8 cellular contexts compared by ENCODE assay signal in the genomic region with DNA sequence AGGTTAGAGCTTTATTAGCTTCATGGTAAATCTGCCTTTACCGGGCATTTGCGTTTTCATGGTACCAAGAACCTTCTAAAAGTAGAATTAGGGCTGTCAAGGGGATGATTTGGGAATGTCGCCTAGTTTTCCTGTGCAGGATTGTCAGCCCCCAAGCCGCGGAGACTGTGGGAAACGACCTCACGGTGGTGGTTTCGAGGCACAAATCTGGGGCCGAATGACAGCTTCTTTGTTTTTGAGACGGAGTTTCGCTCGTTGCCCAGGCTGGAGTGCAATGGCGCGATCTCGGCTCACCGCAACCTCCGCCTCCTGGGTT. TPM values are rescaled to one million over a fixed set of nuclear protein-coding genes. Genes with fewer than 3 reads are reported as not detected.
DNase-seq lines count a peak whose midpoint lies in the region; ATAC-seq, FAIRE-seq and TF ChIP-seq lines count a peak whose summit lies in the region.

No MANE protein-coding gene starts in this region.

- no peak for TF ChIP-seq EP300 in HepG2 (IDR thresholded peaks at IDR 0.05; ENCODE audit: low read depth in 2 of 2, low read length in 2 of 2)
- TF ChIP-seq EP300 in HepG2 (CRISPR knock-in tag; IDR thresholded peaks at IDR 0.05; ENCODE audit: borderline replicate concordance) = no peak

- CTCF ChIA-PET in activated CD4-positive, alpha-beta memory T cell treated with anti-CD3 and anti-CD28 coated beads for 36 hours (lab: Charles Lee) = interaction anchor here (1.0 to 10.4 kb wide), 2 partner anchors 13 to 21 kb away, joined by 3 to 82 read pairs; no protein-coding TSS in a partner anchor
- CTCF ChIA-PET in HepG2 (lab: Yijun Ruan, JAX; ENCODE audit: low intra/inter-chr PET ratio, low total read pairs) = no interaction called here

- H3K4me3 Mint-ChIP-seq in activated T-cell treated with anti-CD3 and anti-CD28 coated beads, Interleukin-2, amount 50 U/mL, for 24 hours = peak overlapping the region; percentile 98
- H3K4me3 Mint-ChIP-seq in activated CD4-positive, alpha-beta memory T cell treated with anti-CD3 and anti-CD28 coated beads for 36 hours = peak overlapping the region; percentile 96

- H3K27ac ChIP-seq in HepG2 (ENCODE audit: extremely low read length, insufficient read depth, low read length) = peak overlapping the region; percentile 91
- H3K27ac ChIP-seq in thoracic aorta = peak overlapping the region; percentile 83 to 84

- H3K4me1 ChIP-seq in HepG2 (ENCODE audit: insufficient read depth, low read length) (peaks cover 70% of the 10 kb centered on the region), thoracic aorta (ENCODE audit: control insufficient read depth in 1 of 2, low read depth in 2 of 2) (peaks cover 16 to 29% of the 10 kb centered on the region in 2 donors)

- peaks cover 45% of the 10 kb centered on the region for H3K79me2 ChIP-seq in HepG2 (ENCODE audit: insufficient read depth, low read length)

- no peak overlapping the region for H3K4me2 ChIP-seq in HepG2 (ENCODE audit: low read depth, low read length)

- peaks cover 39% of the 10 kb centered on the region for H3K4me1 Mint-ChIP-seq in activated T-cell treated with anti-CD3 and anti-CD28 coated beads, Interleukin-2, amount 50 U/mL, for 24 hours (ENCODE audit: low read depth)
- H3K4me1 Mint-ChIP-seq in activated CD4-positive, alpha-beta memory T cell treated with anti-CD3 and anti-CD28 coated beads for 36 hours (ENCODE audit: low read depth) = peaks cover 30% of the 10 kb centered on the region

- no peak for TF ChIP-seq POLR2A in HepG2 (IDR thresholded peaks at IDR 0.05; ENCODE audit: insufficient read depth in 1 of 2, low read depth in 2 of 2, low read length in 2 of 2)

- H3K4me3 ChIP-seq in HepG2 (replicated peaks in 1 of 3; ENCODE audit: insufficient read depth in 1 of 3, low read depth in 2 of 3, low read length in 3 of 3) (no peak overlapping the region), thoracic aorta (peak overlapping the region; percentile 96), H7 (ENCODE audit: insufficient read depth, low read depth, low read length) (no peak overlapping the region)

- ATAC-seq in HepG2 (no peak), thoracic aorta (ENCODE audit: insufficient number of reproducible peaks, low FRiP score, low read depth) (no peak), GM21529 (IDR thresholded peaks at IDR 0.05; ENCODE audit: unreplicated experiment) (no peak), esophagus mucosa (no peak)

- H3K27ac Mint-ChIP-seq in activated T-cell treated with anti-CD3 and anti-CD28 coated beads, Interleukin-2, amount 50 U/mL, for 24 hours = peak overlapping the region; percentile 99
- peak overlapping the region; percentile 92 for H3K27ac Mint-ChIP-seq in activated CD4-positive, alpha-beta memory T cell treated with anti-CD3 and anti-CD28 coated beads for 36 hours

- H3K27me3 ChIP-seq in HepG2 (ENCODE audit: control insufficient read depth in 1 of 2, insufficient read depth in 2 of 2, low read length in 2 of 2) = no peaks in the 10 kb centered on the region; a peak in 1 of 5 replicates
- H3K27me3 ChIP-seq in thoracic aorta (replicated peaks; ENCODE audit: insufficient read depth) = no peaks in the 10 kb centered on the region
- no peaks in the 10 kb centered on the region for H3K27me3 ChIP-seq in H7 (ENCODE audit: control insufficient read depth, insufficient read depth, low read length)

- no peak for TF ChIP-seq RAD21 in HepG2 (CRISPR knock-in tag; IDR thresholded peaks at IDR 0.05)

- no peak overlapping the region; the same call in 1 of the 2 replicates for H3K9ac ChIP-seq in HepG2 (ENCODE audit: insufficient read depth, low read depth, low read length)

- DNase-seq in activated T-cell treated with anti-CD3 and anti-CD28 coated beads, Interleukin-2, amount 50 U/mL, for 24 hours = no peak
- DNase-seq in activated T-cell treated with anti-CD3 and anti-CD28 coated beads, Interleukin-2, amount 50 U/mL, for 48 hours = no peak
- no peak for DNase-seq in activated CD4-positive, alpha-beta memory T cell treated with anti-CD3 and anti-CD28 coated beads for 36 hours
- DNase-seq in HepG2 (ENCODE audit: low spot score) (no peak), thoracic aorta (ENCODE audit: low spot score) (no peak), H7 (no peak)

- H3K9me3 ChIP-seq in HepG2 (ENCODE audit: low read length) (no peaks in the 10 kb centered on the region), thoracic aorta (no peaks in the 10 kb centered on the region)

- BruUV-seq in HepG2 (replicated peaks; lab: Mats Ljungman, UMichigan) = no TSS peak

- H3K27me3 Mint-ChIP-seq in activated T-cell treated with anti-CD3 and anti-CD28 coated beads, Interleukin-2, amount 50 U/mL, for 24 hours = no peaks in the 10 kb centered on the region
- no peaks in the 10 kb centered on the region for H3K27me3 Mint-ChIP-seq in activated CD4-positive, alpha-beta memory T cell treated with anti-CD3 and anti-CD28 coated beads for 36 hours

- peaks cover 13% of the 10 kb centered on the region for H4K20me1 ChIP-seq in HepG2 (ENCODE audit: insufficient read depth, low read length)

- TF ChIP-seq CTCF in HepG2 (CRISPR knock-in tag; IDR thresholded peaks at IDR 0.05) = no peak
- TF ChIP-seq CTCF in thoracic aorta (IDR thresholded peaks at IDR 0.05) = no peak

- no peak overlapping the region for H2AFZ ChIP-seq in HepG2 (ENCODE audit: low read length)

- intact Hi-C loops in activated CD4-positive, alpha-beta memory T cell treated with anti-CD3 and anti-CD28 coated beads for 36 hours (cut with micrococcal nuclease) = loop anchor here (10.0 kb wide), 1 partner anchor 829 kb away; the partner anchor contains the start of gene KDM3A
- intact Hi-C loops in HepG2 (cut with micrococcal nuclease; ENCODE audit: unreplicated experiment) = no loop called here

- FAIRE-seq in HepG2 (lab: Jason Lieb, UNC) = no peak

- in situ Hi-C loops in HepG2 (cut with HindIII; ENCODE audit: extremely low pct_ligation_motif_present, low pct_unique_long_range_greater_than_20kb) = no loop called here

- peaks cover 4 to 16% of the 10 kb centered on the region in 2 experiments for H3K36me3 ChIP-seq in HepG2 (replicated peaks in 1 of 2; ENCODE audit: control insufficient read depth in 1 of 2, insufficient read depth in 2 of 2, low read length in 2 of 2)
- peaks cover 5% of the 10 kb centered on the region for H3K36me3 ChIP-seq in thoracic aorta
- peaks cover 6% of the 10 kb centered on the region for H3K36me3 ChIP-seq in H7 (replicated peaks; ENCODE audit: control insufficient read depth, insufficient read depth, low read length)

- POLR2A ChIA-PET in activated CD4-positive, alpha-beta memory T cell treated with anti-CD3 and anti-CD28 coated beads for 36 hours (lab: Charles Lee) = interaction anchor here (0.9 to 1.4 kb wide), 5 partner anchors 11 to 261 kb away, joined by 3 to 6 read pairs (median 4); partner anchors contain the start of genes ELMOD3 and RETSAT
- POLR2A ChIA-PET in HepG2 (lab: Yijun Ruan, JAX) = interaction anchor here (1.7 to 25.7 kb wide), 5 partner anchors 10 to 76 kb away, joined by 8 to 795 read pairs (median 17); partner anchors contain the start of genes GGCX, MAT2A, RNF181 and TMEM150A

- WGBS in HepG2 (ENCODE audit: low lambda C conversion rate) = 96% methylated on average over 17 of the region's 17 CpGs

- peaks cover 48% of the 10 kb centered on the region for H3K36me3 Mint-ChIP-seq in activated T-cell treated with anti-CD3 and anti-CD28 coated beads, Interleukin-2, amount 50 U/mL, for 24 hours (ENCODE audit: low read depth)
- H3K36me3 Mint-ChIP-seq in activated CD4-positive, alpha-beta memory T cell treated with anti-CD3 and anti-CD28 coated beads for 36 hours = peaks cover 11% of the 10 kb centered on the region

- H3K9me3 Mint-ChIP-seq in activated T-cell treated with anti-CD3 and anti-CD28 coated beads, Interleukin-2, amount 50 U/mL, for 24 hours = no peaks in the 10 kb centered on the region
- H3K9me3 Mint-ChIP-seq in activated CD4-positive, alpha-beta memory T cell treated with anti-CD3 and anti-CD28 coated beads for 36 hours = no peaks in the 10 kb centered on the region

RNA-seq across cellular contexts. Expression of gene USP39, which starts 0.6 kb away (rescaled TPM):
- total RNA-seq in activated CD4-positive, alpha-beta memory T cell treated with anti-CD3 and anti-CD28 coated beads for 36 hours = 10 to 100 TPM; 83.2 to 83.4 TPM
- 63.3 and 80.2 TPM in 2 replicates for total RNA-seq in HepG2 (2016; rRNA removed; fragmentation: Illumina TruSeq; extraction: Trizol)
- 20.2 and 21.5 TPM in 2 replicates for total RNA-seq in HepG2 (2016; cell fraction: cytosol; rRNA removed; fragmentation: Illumina TruSeq; extraction: Trizol; ENCODE audit: low read depth)
- total RNA-seq in HepG2 (2016; cell fraction: insoluble cytoplasmic fraction; rRNA removed; fragmentation: Illumina TruSeq; extraction: Trizol) = 64.7 and 84.8 TPM in 2 replicates
- 37.2 and 41.8 TPM in 2 replicates for total RNA-seq in HepG2 (2016; cell fraction: membrane; rRNA removed; fragmentation: Illumina TruSeq; extraction: Trizol)
- total RNA-seq in HepG2 (2016; cell fraction: nucleus; rRNA removed; fragmentation: Illumina TruSeq; extraction: Trizol) = 43.3 and 49.6 TPM in 2 replicates
- polyA plus RNA-seq in HepG2 (2011; rRNA removed) = 73.6 and 75.1 TPM in 2 replicates
- 52.3 and 54.6 TPM in 2 replicates for polyA plus RNA-seq in HepG2 (2011; cell fraction: cytosol; rRNA removed)
- 71.1 and 77.1 TPM in 2 replicates for polyA plus RNA-seq in HepG2 (2011; cell fraction: nucleus; rRNA removed)
- polyA plus RNA-seq in HepG2 (2012) = 51.9 and 66.6 TPM in 2 replicates
- 21.2 and 23.0 TPM in 2 replicates for polyA plus RNA-seq in HepG2 (2016; cell fraction: cytosol; fragmentation: Illumina TruSeq; extraction: Trizol; ENCODE audit: low read depth)
- 106 and 107 TPM in 2 replicates for polyA plus RNA-seq in HepG2 (2016; cell fraction: insoluble cytoplasmic fraction; fragmentation: Illumina TruSeq; extraction: Trizol; ENCODE audit: low read depth)
- 36.4 and 40.9 TPM in 2 replicates for polyA plus RNA-seq in HepG2 (2016; cell fraction: membrane; fragmentation: Illumina TruSeq; extraction: Trizol; ENCODE audit: low read depth)
- 92.4 and 97.2 TPM in 2 replicates for polyA plus RNA-seq in HepG2 (2016; cell fraction: nucleus; fragmentation: Illumina TruSeq; extraction: Trizol; ENCODE audit: insufficient read depth, low read depth)
- polyA minus RNA-seq in HepG2 (2011; rRNA and poly(A)+ RNA removed; ENCODE audit: low replicate concordance) = 156 and 185 TPM in 2 replicates
- polyA minus RNA-seq in HepG2 (2011; cell fraction: cytosol; rRNA and poly(A)+ RNA removed) = 31.4 and 36.2 TPM in 2 replicates
- 60.5 and 67.6 TPM in 2 replicates for polyA minus RNA-seq in HepG2 (2011; cell fraction: nucleus; rRNA and poly(A)+ RNA removed)
- total RNA-seq in thoracic aorta = 100 to 1,000 TPM in 1 of 2 donors, 10 to 100 TPM in 1; 39.5 to 109 TPM
- 98.6 and 103 TPM in 2 replicates for total RNA-seq in H7 (2014; rRNA removed; shearing (Covaris generic))
- 28.2 TPM for total RNA-seq in esophagus mucosa

RNA-seq across cellular contexts. Expression of gene C2orf68, which starts 3.5 kb away (rescaled TPM):
- total RNA-seq in activated CD4-positive, alpha-beta memory T cell treated with anti-CD3 and anti-CD28 coated beads for 36 hours = 10 to 100 TPM; 36.3 to 39.1 TPM
- 47.1 and 49.0 TPM in 2 replicates for total RNA-seq in HepG2 (2016; rRNA removed; fragmentation: Illumina TruSeq; extraction: Trizol)
- total RNA-seq in HepG2 (2016; cell fraction: cytosol; rRNA removed; fragmentation: Illumina TruSeq; extraction: Trizol; ENCODE audit: low read depth) = 32.5 and 36.5 TPM in 2 replicates
- 48.7 and 49.6 TPM in 2 replicates for total RNA-seq in HepG2 (2016; cell fraction: insoluble cytoplasmic fraction; rRNA removed; fragmentation: Illumina TruSeq; extraction: Trizol)
- 64.2 and 67.0 TPM in 2 replicates for total RNA-seq in HepG2 (2016; cell fraction: membrane; rRNA removed; fragmentation: Illumina TruSeq; extraction: Trizol)
- 33.2 and 34.7 TPM in 2 replicates for total RNA-seq in HepG2 (2016; cell fraction: nucleus; rRNA removed; fragmentation: Illumina TruSeq; extraction: Trizol)
- polyA plus RNA-seq in HepG2 (2011; rRNA removed) = 77.4 and 82.8 TPM in 2 replicates
- 32.5 and 38.0 TPM in 2 replicates for polyA plus RNA-seq in HepG2 (2011; cell fraction: cytosol; rRNA removed)
- 55.4 and 70.0 TPM in 2 replicates for polyA plus RNA-seq in HepG2 (2011; cell fraction: nucleus; rRNA removed)
- polyA plus RNA-seq in HepG2 (2012) = 42.2 and 51.9 TPM in 2 replicates
- polyA plus RNA-seq in HepG2 (2016; cell fraction: cytosol; fragmentation: Illumina TruSeq; extraction: Trizol; ENCODE audit: low read depth) = 54.3 and 54.6 TPM in 2 replicates
- polyA plus RNA-seq in HepG2 (2016; cell fraction: insoluble cytoplasmic fraction; fragmentation: Illumina TruSeq; extraction: Trizol; ENCODE audit: low read depth) = 56.4 and 59.2 TPM in 2 replicates
- 69.9 and 70.6 TPM in 2 replicates for polyA plus RNA-seq in HepG2 (2016; cell fraction: membrane; fragmentation: Illumina TruSeq; extraction: Trizol; ENCODE audit: low read depth)
- polyA plus RNA-seq in HepG2 (2016; cell fraction: nucleus; fragmentation: Illumina TruSeq; extraction: Trizol; ENCODE audit: insufficient read depth, low read depth) = 76.9 and 78.6 TPM in 2 replicates
- 73.7 and 82.9 TPM in 2 replicates for polyA minus RNA-seq in HepG2 (2011; rRNA and poly(A)+ RNA removed; ENCODE audit: low replicate concordance)
- 34.4 and 42.2 TPM in 2 replicates for polyA minus RNA-seq in HepG2 (2011; cell fraction: cytosol; rRNA and poly(A)+ RNA removed)
- 35.4 and 43.0 TPM in 2 replicates for polyA minus RNA-seq in HepG2 (2011; cell fraction: nucleus; rRNA and poly(A)+ RNA removed)
- total RNA-seq in thoracic aorta = 10 to 100 TPM; 13.0 to 21.9 TPM
- 69.8 and 84.4 TPM in 2 replicates for total RNA-seq in H7 (2014; rRNA removed; shearing (Covaris generic))
- 23.7 TPM for total RNA-seq in esophagus mucosa

RNA-seq across cellular contexts. Expression of gene TMEM150A, which starts 12.9 kb away (rescaled TPM):
- total RNA-seq in activated CD4-positive, alpha-beta memory T cell treated with anti-CD3 and anti-CD28 coated beads for 36 hours = 1 to 10 TPM; 1.2 to 1.6 TPM
- total RNA-seq in HepG2 (2016; rRNA removed; fragmentation: Illumina TruSeq; extraction: Trizol) (24.0 and 30.1 TPM in 2 replicates), thoracic aorta (10 to 100 TPM; 25.7 to 26.3 TPM), esophagus mucosa (7.9 TPM)
- total RNA-seq in HepG2 (2016; cell fraction: cytosol; rRNA removed; fragmentation: Illumina TruSeq; extraction: Trizol; ENCODE audit: low read depth) = 24.1 and 32.5 TPM in 2 replicates
- total RNA-seq in HepG2 (2016; cell fraction: insoluble cytoplasmic fraction; rRNA removed; fragmentation: Illumina TruSeq; extraction: Trizol) = 20.6 and 30.6 TPM in 2 replicates
- 35.6 and 42.7 TPM in 2 replicates for total RNA-seq in HepG2 (2016; cell fraction: membrane; rRNA removed; fragmentation: Illumina TruSeq; extraction: Trizol)
- total RNA-seq in HepG2 (2016; cell fraction: nucleus; rRNA removed; fragmentation: Illumina TruSeq; extraction: Trizol) = 27.9 and 33.6 TPM in 2 replicates
- polyA plus RNA-seq in HepG2 (2011; rRNA removed) = 70.4 and 111 TPM in 2 replicates
- polyA plus RNA-seq in HepG2 (2011; cell fraction: cytosol; rRNA removed) = 56.0 and 56.1 TPM in 2 replicates
- polyA plus RNA-seq in HepG2 (2011; cell fraction: nucleus; rRNA removed) = 277 and 295 TPM in 2 replicates
- 57.6 and 80.5 TPM in 2 replicates for polyA plus RNA-seq in HepG2 (2012)
- polyA plus RNA-seq in HepG2 (2016; cell fraction: cytosol; fragmentation: Illumina TruSeq; extraction: Trizol; ENCODE audit: low read depth) = 35.9 and 45.2 TPM in 2 replicates
- polyA plus RNA-seq in HepG2 (2016; cell fraction: insoluble cytoplasmic fraction; fragmentation: Illumina TruSeq; extraction: Trizol; ENCODE audit: low read depth) = 34.2 and 35.6 TPM in 2 replicates
- 43.2 and 51.3 TPM in 2 replicates for polyA plus RNA-seq in HepG2 (2016; cell fraction: membrane; fragmentation: Illumina TruSeq; extraction: Trizol; ENCODE audit: low read depth)
- 83.8 and 85.6 TPM in 2 replicates for polyA plus RNA-seq in HepG2 (2016; cell fraction: nucleus; fragmentation: Illumina TruSeq; extraction: Trizol; ENCODE audit: insufficient read depth, low read depth)
- 7.2 and 99.4 TPM in 2 replicates for polyA minus RNA-seq in HepG2 (2011; rRNA and poly(A)+ RNA removed; ENCODE audit: low replicate concordance)
- 17.1 and 21.3 TPM in 2 replicates for polyA minus RNA-seq in HepG2 (2011; cell fraction: cytosol; rRNA and poly(A)+ RNA removed)
- 30.6 and 39.5 TPM in 2 replicates for polyA minus RNA-seq in HepG2 (2011; cell fraction: nucleus; rRNA and poly(A)+ RNA removed)
- total RNA-seq in H7 (2014; rRNA removed; shearing (Covaris generic)) = 15.7 and 17.9 TPM in 2 replicates

RNA-seq across cellular contexts. Expression of gene RNF181, which starts 19.8 kb away (rescaled TPM):
- total RNA-seq in activated CD4-positive, alpha-beta memory T cell treated with anti-CD3 and anti-CD28 coated beads for 36 hours = 100 to 1,000 TPM; 120 to 124 TPM
- total RNA-seq in HepG2 (2016; rRNA removed; fragmentation: Illumina TruSeq; extraction: Trizol) = 224 and 234 TPM in 2 replicates
- total RNA-seq in HepG2 (2016; cell fraction: cytosol; rRNA removed; fragmentation: Illumina TruSeq; extraction: Trizol; ENCODE audit: low read depth) = 68.8 and 79.7 TPM in 2 replicates
- total RNA-seq in HepG2 (2016; cell fraction: insoluble cytoplasmic fraction; rRNA removed; fragmentation: Illumina TruSeq; extraction: Trizol) = 237 and 239 TPM in 2 replicates
- total RNA-seq in HepG2 (2016; cell fraction: membrane; rRNA removed; fragmentation: Illumina TruSeq; extraction: Trizol) = 60.8 and 63.4 TPM in 2 replicates
- 99.4 and 107 TPM in 2 replicates for total RNA-seq in HepG2 (2016; cell fraction: nucleus; rRNA removed; fragmentation: Illumina TruSeq; extraction: Trizol)
- 578 and 594 TPM in 2 replicates for polyA plus RNA-seq in HepG2 (2011; rRNA removed)
- polyA plus RNA-seq in HepG2 (2011; cell fraction: cytosol; rRNA removed) = 700 and 712 TPM in 2 replicates
- 285 and 326 TPM in 2 replicates for polyA plus RNA-seq in HepG2 (2011; cell fraction: nucleus; rRNA removed)
- polyA plus RNA-seq in HepG2 (2012) = 240 and 307 TPM in 2 replicates
- polyA plus RNA-seq in HepG2 (2016; cell fraction: cytosol; fragmentation: Illumina TruSeq; extraction: Trizol; ENCODE audit: low read depth) = 54.1 and 54.2 TPM in 2 replicates
- polyA plus RNA-seq in HepG2 (2016; cell fraction: insoluble cytoplasmic fraction; fragmentation: Illumina TruSeq; extraction: Trizol; ENCODE audit: low read depth) = 189 and 200 TPM in 2 replicates
- polyA plus RNA-seq in HepG2 (2016; cell fraction: membrane; fragmentation: Illumina TruSeq; extraction: Trizol; ENCODE audit: low read depth) = 43.8 and 45.1 TPM in 2 replicates
- polyA plus RNA-seq in HepG2 (2016; cell fraction: nucleus; fragmentation: Illumina TruSeq; extraction: Trizol; ENCODE audit: insufficient read depth, low read depth) = 124 and 147 TPM in 2 replicates
- 200 and 300 TPM in 2 replicates for polyA minus RNA-seq in HepG2 (2011; rRNA and poly(A)+ RNA removed; ENCODE audit: low replicate concordance)
- polyA minus RNA-seq in HepG2 (2011; cell fraction: cytosol; rRNA and poly(A)+ RNA removed) = 65.6 and 78.5 TPM in 2 replicates
- 59.9 and 82.9 TPM in 2 replicates for polyA minus RNA-seq in HepG2 (2011; cell fraction: nucleus; rRNA and poly(A)+ RNA removed)
- 100 to 1,000 TPM; 107 to 124 TPM for total RNA-seq in thoracic aorta
- 159 and 201 TPM in 2 replicates for total RNA-seq in H7 (2014; rRNA removed; shearing (Covaris generic))
- total RNA-seq in esophagus mucosa = 95.2 TPM

RNA-seq across cellular contexts. Expression of gene VAMP5, which starts 31.1 kb away (rescaled TPM):
- 10 to 100 TPM; 49.7 to 51.9 TPM for total RNA-seq in activated CD4-positive, alpha-beta memory T cell treated with anti-CD3 and anti-CD28 coated beads for 36 hours
- 7.2 and 9.0 TPM in 2 replicates for total RNA-seq in HepG2 (2016; rRNA removed; fragmentation: Illumina TruSeq; extraction: Trizol)
- 13.9 and 18.3 TPM in 2 replicates for total RNA-seq in HepG2 (2016; cell fraction: cytosol; rRNA removed; fragmentation: Illumina TruSeq; extraction: Trizol; ENCODE audit: low read depth)
- total RNA-seq in HepG2 (2016; cell fraction: insoluble cytoplasmic fraction; rRNA removed; fragmentation: Illumina TruSeq; extraction: Trizol) = 7.1 and 9.2 TPM in 2 replicates
- 12.5 and 15.9 TPM in 2 replicates for total RNA-seq in HepG2 (2016; cell fraction: membrane; rRNA removed; fragmentation: Illumina TruSeq; extraction: Trizol)
- total RNA-seq in HepG2 (2016; cell fraction: nucleus; rRNA removed; fragmentation: Illumina TruSeq; extraction: Trizol) = 3.2 and 4.0 TPM in 2 replicates
- 56.7 and 68.6 TPM in 2 replicates for polyA plus RNA-seq in HepG2 (2011; rRNA removed)
- 87.7 and 90.8 TPM in 2 replicates for polyA plus RNA-seq in HepG2 (2011; cell fraction: cytosol; rRNA removed)
- polyA plus RNA-seq in HepG2 (2011; cell fraction: nucleus; rRNA removed) = 35.8 and 44.7 TPM in 2 replicates
- polyA plus RNA-seq in HepG2 (2012) = 39.4 and 46.3 TPM in 2 replicates
- polyA plus RNA-seq in HepG2 (2016; cell fraction: cytosol; fragmentation: Illumina TruSeq; extraction: Trizol; ENCODE audit: low read depth) = 27.3 and 33.3 TPM in 2 replicates
- polyA plus RNA-seq in HepG2 (2016; cell fraction: insoluble cytoplasmic fraction; fragmentation: Illumina TruSeq; extraction: Trizol; ENCODE audit: low read depth) = 20.9 and 22.2 TPM in 2 replicates
- polyA plus RNA-seq in HepG2 (2016; cell fraction: membrane; fragmentation: Illumina TruSeq; extraction: Trizol; ENCODE audit: low read depth) = 21.7 and 27.9 TPM in 2 replicates
- polyA plus RNA-seq in HepG2 (2016; cell fraction: nucleus; fragmentation: Illumina TruSeq; extraction: Trizol; ENCODE audit: insufficient read depth, low read depth) = 11.7 and 13.5 TPM in 2 replicates
- 5.5 and 44.4 TPM in 2 replicates for polyA minus RNA-seq in HepG2 (2011; rRNA and poly(A)+ RNA removed; ENCODE audit: low replicate concordance)
- 7.3 and 9.1 TPM in 2 replicates for polyA minus RNA-seq in HepG2 (2011; cell fraction: cytosol; rRNA and poly(A)+ RNA removed)
- polyA minus RNA-seq in HepG2 (2011; cell fraction: nucleus; rRNA and poly(A)+ RNA removed) = 2.0 and 4.9 TPM in 2 replicates
- 10 to 100 TPM; 27.1 to 42.8 TPM for total RNA-seq in thoracic aorta
- total RNA-seq in H7 (2014; rRNA removed; shearing (Covaris generic)) = 1.00 and 1.4 TPM in 2 replicates
- total RNA-seq in esophagus mucosa = 24.2 TPM
